24 cellular contexts compared by ENCODE assay signal in the genomic region with DNA sequence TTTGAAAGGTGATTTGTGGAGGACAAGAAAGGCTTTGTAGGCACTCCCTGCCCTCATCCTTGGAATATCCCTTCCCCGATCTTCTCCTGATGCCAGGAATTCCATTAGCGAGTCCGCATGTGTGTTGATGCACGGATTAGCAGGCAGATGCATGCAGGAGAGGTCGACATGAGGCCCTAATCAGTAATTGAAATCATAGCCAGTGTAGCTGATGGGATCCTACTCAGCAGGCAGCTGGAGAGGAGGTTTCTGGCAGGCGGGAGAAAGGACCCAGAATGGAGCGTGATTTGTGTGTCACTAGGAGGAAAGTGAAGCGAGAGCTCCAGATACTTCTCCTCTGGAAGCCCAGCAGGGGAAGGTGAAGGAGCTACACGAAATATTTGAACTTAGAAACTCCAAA.
DNase-seq lines count a peak whose midpoint lies in the region; ATAC-seq, FAIRE-seq and TF ChIP-seq lines count a peak whose summit lies in the region.
"Had no signal": no experiment of that assay in that cellular context is flagged by ENCODE, and none has a peak within 500 bp of the region (broad histone marks: within the 10 kb centered on the region; RNA-seq: fewer than 3 reads in every experiment).

No MANE protein-coding gene starts in this region.

- peak; percentile 79 for FAIRE-seq in keratinocyte (lab: Jason Lieb, UNC)
- FAIRE-seq in GM19239 (lab: Jason Lieb, UNC): no peak
- FAIRE-seq: A204.1, endothelial cell of umbilical vein had no signal

- no peaks in the 10 kb centered on the region for H3K27me3 ChIP-seq in keratinocyte (ENCODE audit: control insufficient read depth, extremely low read depth, insufficient read depth, low read length)
- no peaks in the 10 kb centered on the region for H3K27me3 ChIP-seq in ascending aorta
- H3K27me3 ChIP-seq: gastrocnemius medialis, transverse colon had no signal

- H3K36me3 ChIP-seq in keratinocyte (ENCODE audit: control insufficient read depth in 2 of 2, extremely low read depth in 1 of 2, insufficient read depth in 2 of 2, low read length in 2 of 2): no peaks in the 10 kb centered on the region
- H3K36me3 ChIP-seq in ascending aorta: no peaks in the 10 kb centered on the region
- H3K36me3 ChIP-seq: gastrocnemius medialis, transverse colon had no signal

- dilution Hi-C loops in keratinocyte (cut with MboI; ENCODE audit: extremely low pct_ligation_motif_present, low sequenced_read_pairs): no loop called here

- H3K9ac ChIP-seq in keratinocyte (ENCODE audit: control insufficient read depth, extremely low read depth, insufficient read depth, low read length): no peak overlapping the region

- no peak for ATAC-seq in GM21515 (IDR thresholded peaks at IDR 0.05; ENCODE audit: unreplicated experiment)
- ATAC-seq: gastrocnemius medialis; HCT116; natural killer cell treated with Interleukin-12 subunit alpha and Interleukin-12 subunit beta and Interleukin-15 and Interleukin-18, amount 100 ng/mL, for 72 hours; stimulated activated naive B cell treated with anti-CD40 and anti-IgM and Interleukin-4, amounts not matched to agents 10 μg/mL and 1 μg/mL and 100 μg/mL, for 72 hours had no signal

- H3K4me2 ChIP-seq in keratinocyte (ENCODE audit: control insufficient read depth, extremely low read depth, insufficient read depth, low read depth, low read length): peak overlapping the region; percentile 39

- peak overlapping the region; percentile 88 for H2AFZ ChIP-seq in keratinocyte (ENCODE audit: control insufficient read depth, low read length)

- H3K79me2 ChIP-seq in keratinocyte (ENCODE audit: control insufficient read depth, insufficient read depth, low read length): no peaks in the 10 kb centered on the region

- no peak overlapping the region for H3K4me3 ChIP-seq in astrocyte of the spinal cord (ENCODE audit: low read depth, low read length)
- peak overlapping the region in 1 of 3 experiments; percentile 12 for H3K4me3 ChIP-seq in keratinocyte (ENCODE audit: control insufficient read depth in 2 of 3, extremely low read depth in 1 of 3, insufficient read depth in 2 of 3, low read depth in 1 of 3, low read length in 3 of 3)
- no peak overlapping the region for H3K4me3 ChIP-seq in ascending aorta
- H3K4me3 ChIP-seq: gastrocnemius medialis, lung, transverse colon had no signal

- H3K4me1 ChIP-seq in keratinocyte (ENCODE audit: control insufficient read depth, extremely low read depth, insufficient read depth, low read length) (peaks cover 10% of the 10 kb centered on the region), ascending aorta (peaks cover 6 to 14% of the 10 kb centered on the region in 2 donors)
- H3K4me1 ChIP-seq: transverse colon had no signal

- H3K9me3 ChIP-seq in keratinocyte (ENCODE audit: control insufficient read depth, low read depth, low read length): no peaks in the 10 kb centered on the region
- no peaks in the 10 kb centered on the region for H3K9me3 ChIP-seq in ascending aorta
- H3K9me3 ChIP-seq: gastrocnemius medialis, transverse colon had no signal

- in situ Hi-C loops in astrocyte of the spinal cord (cut with HindIII; ENCODE audit: low sequenced_read_pairs): no loop called here

- no peaks in the 10 kb centered on the region for H3K9me1 ChIP-seq in keratinocyte (ENCODE audit: control insufficient read depth, extremely low read depth, insufficient read depth, low read length)

- DNase-seq in Ammon's horn (ENCODE audit: low spot score): peak; percentile 9
- DNase-seq in M059J (ENCODE audit: low read depth): peak; percentile 51
- peak; percentile 29 for DNase-seq in astrocyte of the spinal cord (ENCODE audit: low read depth, low spot score)
- DNase-seq in keratinocyte (ENCODE audit: low read depth, low spot score): no peak
- no peak for DNase-seq in GM19239 (ENCODE audit: insufficient read length, low spot score)
- DNase-seq in kidney glomerular epithelial cell (lab: John Stamatoyannopoulos, UW): no peak
- DNase-seq in ascending aorta (ENCODE audit: low spot score in 2 of 2): no peak
- DNase-seq: activated CD4-positive, alpha-beta T cell treated with anti-CD3 and anti-CD28 coated beads, Interleukin-2, amount 10 ng/mL, durations not matched to agents 7 days and 5 days; activated naive CD4-positive, alpha-beta T cell; aorta; cortex of kidney; gastrocnemius medialis; NCI-H1436 treated with DMSO at 0.1 percent for 48 hours; NCI-H2227 treated with DMSO at 0.1 percent for 48 hours; stimulated activated naive B cell treated with anti-CD40 and anti-IgM and Interleukin-4, amounts not matched to agents 10 μg/mL and 1 μg/mL and 100 μg/mL, for 72 hours; T1000; transverse colon had no signal

- no peaks in the 10 kb centered on the region for H4K20me1 ChIP-seq in keratinocyte (ENCODE audit: control insufficient read depth, extremely low read depth, insufficient read depth, low read length)

- no peak overlapping the region for H3K27ac ChIP-seq in keratinocyte (ENCODE audit: control insufficient read depth, insufficient read depth, low read length)
- no peak overlapping the region for H3K27ac ChIP-seq in ascending aorta
- H3K27ac ChIP-seq: C4-2B, gastrocnemius medialis, transverse colon had no signal

- intact Hi-C loops in ascending aorta (cut with DNase I): no loop called here

- TF ChIP-seq CTCF in astrocyte of the spinal cord (IDR thresholded peaks at IDR 0.05; ENCODE audit: low read depth, low read length) (no peak), keratinocyte (optimal IDR thresholded peaks at IDR 0.05 in 1 of 3, IDR thresholded peaks at IDR 0.05 in 1 of 3, conservative IDR thresholded peaks at IDR 0.05 in 1 of 3; ENCODE audit: extremely low read depth in 1 of 3, insufficient read depth in 2 of 3, low read length in 3 of 3) (no peak), ascending aorta (IDR thresholded peaks at IDR 0.05) (no peak)

Comparison
In these comparisons a context has a peak if more than half of its experiments do, and no peak if none do; other contexts are left out.
1. DNase-seq: peak in Ammon's horn (single experiment), M059J (single experiment) and astrocyte of the spinal cord (single experiment); none in keratinocyte (single experiment), GM19239 (single experiment), kidney glomerular epithelial cell (single experiment) and ascending aorta (0 of 2).